Comparison of ENCODE assay signal across 7 cellular contexts in the genomic region with DNA sequence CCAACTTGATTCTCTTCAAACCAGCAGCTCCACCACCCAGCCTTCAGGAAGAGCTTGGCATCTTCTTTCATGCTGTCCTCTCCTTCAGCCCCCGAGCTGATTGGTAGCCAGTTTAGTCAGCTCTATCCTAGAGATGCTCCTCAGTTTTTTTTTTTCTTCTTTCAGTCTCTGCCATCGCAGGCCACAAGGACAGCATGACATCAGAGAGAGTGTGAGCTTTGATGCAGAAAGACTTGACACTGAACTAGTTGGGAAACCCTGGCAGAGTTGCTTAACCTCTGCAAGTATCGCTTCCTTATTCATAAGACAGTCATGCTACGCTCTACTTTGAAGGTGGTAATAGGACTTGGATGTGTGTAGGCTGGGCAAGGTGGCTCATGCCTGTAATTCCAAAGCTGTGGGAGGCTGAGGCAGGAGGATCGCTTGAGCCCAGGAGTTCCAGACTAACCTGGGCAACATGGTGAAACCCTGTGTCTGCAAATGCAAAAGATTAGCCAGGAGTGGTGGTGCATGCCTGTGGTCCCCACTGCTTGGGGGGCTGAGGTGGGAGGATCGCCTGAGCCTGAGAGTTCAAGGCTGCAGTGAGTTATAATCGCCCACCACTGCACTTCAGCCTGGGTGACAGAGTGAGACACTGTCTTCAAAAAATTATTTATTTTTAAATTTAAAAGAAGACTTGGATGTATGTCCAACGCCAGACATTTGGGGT. TPM values are rescaled to one million over a fixed set of nuclear protein-coding genes. Genes with fewer than 3 reads are reported as not detected.
DNase-seq lines count a peak whose midpoint lies in the region; ATAC-seq, FAIRE-seq and TF ChIP-seq lines count a peak whose summit lies in the region.

No MANE protein-coding gene starts in this region.

- ATAC-seq in HG02943 (IDR thresholded peaks at IDR 0.05; ENCODE audit: low read depth, unreplicated experiment): peak; percentile 69
- peak; percentile 89 for ATAC-seq in activated B cell treated with CpG ODN at 0.5 μM for 24 hours (ENCODE audit: low read depth)
- peak; percentile 82 for ATAC-seq in stimulated activated effector memory CD8-positive, alpha-beta T cell treated with anti-CD3 and anti-CD28 coated beads, Interleukin-12 subunit alpha, Interleukin-12 subunit beta, amount 100 ng/mL, for 72 hours

- no peaks in the 10 kb centered on the region for H4K20me1 ChIP-seq in SK-N-SH (ENCODE audit: insufficient read depth)

- H3K9me3 Mint-ChIP-seq in activated B cell treated with CpG ODN at 0.5 μM for 24 hours (no peaks in the 10 kb centered on the region), progenitor cell of endocrine pancreas (ENCODE audit: low read depth) (no peaks in the 10 kb centered on the region)
- no peaks in the 10 kb centered on the region for H3K9me3 Mint-ChIP-seq in stimulated activated effector memory CD8-positive, alpha-beta T cell treated with anti-CD3 and anti-CD28 coated beads, Interleukin-12 subunit alpha, Interleukin-12 subunit beta, amount 100 ng/mL, for 72 hours

- no peak overlapping the region for H3K9ac ChIP-seq in SK-N-SH

- TF ChIP-seq EP300 in SK-N-SH (IDR thresholded peaks at IDR 0.05; ENCODE audit: borderline replicate concordance in 1 of 2, low read depth in 1 of 2, low read length in 1 of 2): no peak

- no peaks in the 10 kb centered on the region for H3F3A ChIP-seq in SK-N-SH (replicated peaks; ENCODE audit: insufficient read depth)

- WGBS in SK-N-SH (ENCODE audit: low lambda C conversion rate): 12% methylated on average over 8 of the region's 8 CpGs

- no peak overlapping the region for H3K27ac ChIP-seq in SK-N-SH (ENCODE audit: low read depth in 2 of 2, low read length in 1 of 2)

- H3K4me1 Mint-ChIP-seq in activated B cell treated with CpG ODN at 0.5 μM for 24 hours (peaks cover 32% of the 10 kb centered on the region), progenitor cell of endocrine pancreas (ENCODE audit: low read depth) (no peaks in the 10 kb centered on the region)
- H3K4me1 Mint-ChIP-seq in stimulated activated effector memory CD8-positive, alpha-beta T cell treated with anti-CD3 and anti-CD28 coated beads, Interleukin-12 subunit alpha, Interleukin-12 subunit beta, amount 100 ng/mL, for 72 hours: peaks cover 17% of the 10 kb centered on the region

- FAIRE-seq in GM19239 (lab: Jason Lieb, UNC): peak; percentile 97

- H3K9me2 ChIP-seq in SK-N-SH: no peaks in the 10 kb centered on the region

- H3K36me3 Mint-ChIP-seq in activated B cell treated with CpG ODN at 0.5 μM for 24 hours (ENCODE audit: low read depth): no peaks in the 10 kb centered on the region
- H3K36me3 Mint-ChIP-seq in stimulated activated effector memory CD8-positive, alpha-beta T cell treated with anti-CD3 and anti-CD28 coated beads, Interleukin-12 subunit alpha, Interleukin-12 subunit beta, amount 100 ng/mL, for 72 hours: no peaks in the 10 kb centered on the region
- H3K36me3 Mint-ChIP-seq in progenitor cell of endocrine pancreas (ENCODE audit: insufficient read depth): no peaks in the 10 kb centered on the region

- H3K79me2 ChIP-seq in SK-N-SH (ENCODE audit: insufficient read depth): no peaks in the 10 kb centered on the region

- intact Hi-C loops in activated B cell treated with CpG ODN at 0.5 μM for 24 hours (cut with micrococcal nuclease): loop anchor here (1.0 kb wide), 1 partner anchor 16 kb away; no protein-coding TSS in a partner anchor

- H3K4me1 ChIP-seq in SK-N-SH (ENCODE audit: control insufficient read depth in 1 of 2, insufficient read depth in 2 of 2, low read depth in 1 of 2, low read length in 1 of 2): no peaks in the 10 kb centered on the region

- CTCF ChIA-PET in activated B cell treated with CpG ODN at 0.5 μM for 24 hours (lab: Charles Lee) (interaction anchor here (0.8 to 5.7 kb wide), 3 partner anchors 72 to 160 kb away, joined by 4 to 40 read pairs (median 5); a partner anchor contains a TSS), SK-N-SH (lab: Yijun Ruan, JAX) (interaction anchor here (1.4 to 3.1 kb wide), 4 partner anchors 35 to 149 kb away, joined by 3 to 14 read pairs (median 6); a partner anchor contains a TSS)

- no peaks in the 10 kb centered on the region for H3K27me3 ChIP-seq in SK-N-SH (ENCODE audit: insufficient read depth)

- peak; percentile 60 for DNase-seq in GM19239 (ENCODE audit: insufficient read length, low spot score)
- peak; percentile 12 for DNase-seq in activated B cell treated with CpG ODN at 0.5 μM for 24 hours
- no peak for DNase-seq in stimulated activated effector memory CD8-positive, alpha-beta T cell treated with anti-CD3 and anti-CD28 coated beads, Interleukin-12 subunit alpha, Interleukin-12 subunit beta, amount 100 ng/mL, for 72 hours (ENCODE audit: low spot score in 2 of 2)
- no peak for DNase-seq in D341Med (ENCODE audit: low spot score)
- DNase-seq in SK-N-SH: no peak
- no peak for DNase-seq in progenitor cell of endocrine pancreas (ENCODE audit: low spot score, unreplicated experiment)

- H3K27me3 Mint-ChIP-seq in activated B cell treated with CpG ODN at 0.5 μM for 24 hours (peaks cover 7% of the 10 kb centered on the region), progenitor cell of endocrine pancreas (peaks cover 43% of the 10 kb centered on the region)

- H2AFZ ChIP-seq in SK-N-SH (ENCODE audit: low read depth): no peak overlapping the region

- TF ChIP-seq RAD21 in SK-N-SH (IDR thresholded peaks at IDR 0.05; ENCODE audit: low read length): no peak

- no peak overlapping the region for H3K4me3 ChIP-seq in SK-N-SH (ENCODE audit: low read depth in 2 of 2, low read length in 1 of 2)

- H3K4me2 ChIP-seq in SK-N-SH: no peak overlapping the region

- H3K27ac Mint-ChIP-seq in activated B cell treated with CpG ODN at 0.5 μM for 24 hours: peak overlapping the region; percentile 27
- no peak overlapping the region for H3K27ac Mint-ChIP-seq in stimulated activated effector memory CD8-positive, alpha-beta T cell treated with anti-CD3 and anti-CD28 coated beads, Interleukin-12 subunit alpha, Interleukin-12 subunit beta, amount 100 ng/mL, for 72 hours
- no peak overlapping the region for H3K27ac Mint-ChIP-seq in progenitor cell of endocrine pancreas

- H3K9me3 ChIP-seq in SK-N-SH: no peaks in the 10 kb centered on the region

- POLR2A ChIA-PET in activated B cell treated with CpG ODN at 0.5 μM for 24 hours (lab: Charles Lee): interaction anchor here (0.6 to 1.2 kb wide), 3 partner anchors 16 to 769 kb away, joined by 3 read pairs; a partner anchor contains a TSS
- POLR2A ChIA-PET in SK-N-SH (lab: Yijun Ruan, JAX): no interaction called here

- no peak overlapping the region for H3K4me3 Mint-ChIP-seq in activated B cell treated with CpG ODN at 0.5 μM for 24 hours
- no peak overlapping the region for H3K4me3 Mint-ChIP-seq in stimulated activated effector memory CD8-positive, alpha-beta T cell treated with anti-CD3 and anti-CD28 coated beads, Interleukin-12 subunit alpha, Interleukin-12 subunit beta, amount 100 ng/mL, for 72 hours
- no peak overlapping the region for H3K4me3 Mint-ChIP-seq in progenitor cell of endocrine pancreas (ENCODE audit: low read depth)

- no peak for TF ChIP-seq CTCF in activated B cell treated with CpG ODN at 0.5 μM for 24 hours (IDR thresholded peaks at IDR 0.05)
- TF ChIP-seq CTCF in SK-N-SH (IDR thresholded peaks at IDR 0.05): no peak
- TF ChIP-seq CTCF in progenitor cell of endocrine pancreas (IDR thresholded peaks at IDR 0.05; ENCODE audit: unreplicated experiment): no peak

- no peaks in the 10 kb centered on the region for H3K36me3 ChIP-seq in SK-N-SH (replicated peaks in 1 of 2; ENCODE audit: control insufficient read depth in 1 of 2, insufficient read depth in 2 of 2, low read length in 1 of 2)

TF ChIP-seq in SK-N-SH, 30 proteins besides CTCF, POLR2A, EP300 and RAD21 (continues in another document):
- no peak for TF ChIP-seq MXI1 (IDR thresholded peaks at IDR 0.05; ENCODE audit: low read depth, low read length)
- TF ChIP-seq NRF1 (IDR thresholded peaks at IDR 0.05; ENCODE audit: low read depth, low read length): no peak
- TF ChIP-seq NFIC (IDR thresholded peaks at IDR 0.05; ENCODE audit: borderline replicate concordance): no peak
- no peak for TF ChIP-seq EZH2phosphoT487 (IDR thresholded peaks at IDR 0.05; ENCODE audit: borderline replicate concordance, low read depth)

RNA-seq across cellular contexts. Expression of a gene that starts 2.6 kb away (rescaled TPM):
- total RNA-seq in activated B cell treated with CpG ODN at 0.5 μM for 24 hours: not detected in 2 replicates
- not detected in 2 replicates for polyA plus RNA-seq in SK-N-SH (2012; rRNA removed)
- polyA plus RNA-seq in SK-N-SH (2012; cell fraction: cytosol; rRNA removed): not detected in 2 replicates
- not detected in 2 replicates for polyA plus RNA-seq in SK-N-SH (2012; cell fraction: nucleus; rRNA removed)
- not detected in 2 replicates for total RNA-seq in progenitor cell of endocrine pancreas

RNA-seq across cellular contexts. Expression of a gene that starts 17.3 kb away (rescaled TPM):
- total RNA-seq in activated B cell treated with CpG ODN at 0.5 μM for 24 hours (0.16 and 0.17 TPM in 2 replicates), progenitor cell of endocrine pancreas (not detected in 2 replicates)
- not detected in 2 replicates for polyA plus RNA-seq in SK-N-SH (2012; rRNA removed)
- polyA plus RNA-seq in SK-N-SH (2012; cell fraction: cytosol; rRNA removed): not detected in 2 replicates
- not detected in 2 replicates for polyA plus RNA-seq in SK-N-SH (2012; cell fraction: nucleus; rRNA removed)

RNA-seq across cellular contexts. Expression of a gene that starts 38.7 kb away (rescaled TPM):
- total RNA-seq in activated B cell treated with CpG ODN at 0.5 μM for 24 hours (not detected in 2 replicates), progenitor cell of endocrine pancreas (not detected in 2 replicates)
- polyA plus RNA-seq in SK-N-SH (2012; rRNA removed): not detected in 2 replicates
- not detected in 2 replicates for polyA plus RNA-seq in SK-N-SH (2012; cell fraction: cytosol; rRNA removed)
- polyA plus RNA-seq in SK-N-SH (2012; cell fraction: nucleus; rRNA removed): not detected in 2 replicates

Comparison
In these comparisons a context has a peak if more than half of its experiments do, and no peak if none do; other contexts are left out.
1. DNase-seq: peak in GM19239 (single experiment) and activated B cell treated with CpG ODN at 0.5 μM for 24 hours (single experiment); none in stimulated activated effector memory CD8-positive, alpha-beta T cell treated with anti-CD3 and anti-CD28 coated beads, Interleukin-12 subunit alpha, Interleukin-12 subunit beta, amount 100 ng/mL, for 72 hours (0 of 2), D341Med (single experiment), SK-N-SH (single experiment) and progenitor cell of endocrine pancreas (single experiment).
2. Peak in every context shown above with its lines, with median percentiles within 50 percentile points of each other: ATAC-seq.